In genomic region chr11:14892036-14892556, GRCh38 we compare ENCODE assay signal across 1 cellular context.
TF ChIP-seq lines count a peak whose summit lies in the region.

Gene CYP2R1 (minus strand): TSS chr11:14892231. CDS start chr11:14892205, 26 bp downstream.

TF ChIP-seq in HCT116, 20 proteins besides CTCF, POLR2A, EP300 and RAD21 (continued from another document):
- TF ChIP-seq REST (IDR thresholded peaks at IDR 0.05; ENCODE audit: low read depth): no peak
- TF ChIP-seq ZFX (IDR thresholded peaks at IDR 0.05): no peak; the same call in 1 of the 2 replicates
- no peak for TF ChIP-seq CEBPB (IDR thresholded peaks at IDR 0.05; ENCODE audit: low read depth)
- no peak; the same call in 1 of the 2 replicates for TF ChIP-seq SIN3A (IDR thresholded peaks at IDR 0.05; ENCODE audit: low read depth)
- TF ChIP-seq EZH2 (IDR thresholded peaks at IDR 0.05): no peak
- TF ChIP-seq JUND (IDR thresholded peaks at IDR 0.05): peak; percentile 47; the same call in 1 of the 2 replicates
- no peak for TF ChIP-seq ELF1 (IDR thresholded peaks at IDR 0.05; ENCODE audit: borderline replicate concordance, low read depth)
